19 cellular contexts compared by ENCODE assay signal in genomic region chr20:49951160-49951559, GRCh38. TPM values are rescaled to one million over a fixed set of nuclear protein-coding genes. Genes with fewer than 3 reads are reported as not detected.
DNase-seq lines count a peak whose midpoint lies in the region; ATAC-seq, FAIRE-seq and TF ChIP-seq lines count a peak whose summit lies in the region.
"Had no signal": no experiment of that assay in that cellular context is flagged by ENCODE, and none has a peak within 500 bp of the region (broad histone marks: within the 10 kb centered on the region; RNA-seq: fewer than 3 reads in every experiment).

No MANE protein-coding gene starts in this region.

- POLR2A ChIA-PET in AG04450 (lab: Yijun Ruan, JAX) = interaction anchor here (1.0 kb wide), 1 partner anchor 33 kb away, joined by 7 read pairs; no protein-coding TSS in a partner anchor
- POLR2A ChIA-PET in naive thymus-derived CD8-positive, alpha-beta T cell (lab: Charles Lee) = no interaction called here

- TF ChIP-seq CTCF in AG04450 (IDR thresholded peaks at IDR 0.05; ENCODE audit: low read depth, low read length) = no peak
- TF ChIP-seq CTCF in fibroblast of the aortic adventitia (IDR thresholded peaks at IDR 0.05; ENCODE audit: insufficient read depth, low read length) = no peak

- H3K27me3 ChIP-seq in AG04450 (ENCODE audit: control insufficient read depth, insufficient read depth, low read length) = no peaks in the 10 kb centered on the region
- H3K27me3 ChIP-seq in right cardiac atrium (ENCODE audit: control insufficient read depth, insufficient read depth) = no peaks in the 10 kb centered on the region
- H3K27me3 ChIP-seq: right lobe of liver, SJCRH30 had no signal

- no peaks in the 10 kb centered on the region for H3K9me3 Mint-ChIP-seq in activated naive CD8-positive, alpha-beta T cell treated with anti-CD3 and anti-CD28 coated beads, Interleukin-2, amount 50 U/mL, for 24 hours
- H3K9me3 Mint-ChIP-seq in naive thymus-derived CD8-positive, alpha-beta T cell = no peaks in the 10 kb centered on the region
- H3K9me3 Mint-ChIP-seq: CD8-positive, alpha-beta T cell; naive B cell had no signal

- no peak for FAIRE-seq in urothelium cell line (lab: Jason Lieb, UNC)

- WGBS in right cardiac atrium = 93% methylated on average over 4 of the region's 4 CpGs

- H3K9me3 ChIP-seq in AG04450 (ENCODE audit: control insufficient read depth, insufficient read depth, low read length) = no peaks in the 10 kb centered on the region
- no peaks in the 10 kb centered on the region for H3K9me3 ChIP-seq in right cardiac atrium (ENCODE audit: control insufficient read depth, low read length)
- H3K9me3 ChIP-seq: right lobe of liver, SJCRH30 had no signal

- ATAC-seq in activated naive CD8-positive, alpha-beta T cell treated with anti-CD3 and anti-CD28 coated beads, Interleukin-2, amount 50 U/mL, for 24 hours = peak; percentile 84
- no peak for ATAC-seq in naive thymus-derived CD8-positive, alpha-beta T cell
- ATAC-seq in GM21723 (IDR thresholded peaks at IDR 0.05; ENCODE audit: unreplicated experiment) (no peak), right cardiac atrium (no peak)
- ATAC-seq: CD8-positive, alpha-beta T cell; right lobe of liver had no signal

- peak overlapping the region; percentile 42 for H3K27ac ChIP-seq in AG04450 (ENCODE audit: low read depth, low read length)
- H3K27ac ChIP-seq in right cardiac atrium (ENCODE audit: low read length) = no peak overlapping the region
- H3K27ac ChIP-seq: coronary artery, right lobe of liver, SJCRH30, WERI-Rb-1 had no signal

- DNase-seq in AG04450 (ENCODE audit: low read depth, low spot score) (peak; percentile 48), GM04504 (ENCODE audit: low read depth) (peak; percentile 46), fibroblast of the aortic adventitia (ENCODE audit: low read depth) (peak; percentile 80), right cardiac atrium (no peak), urothelium cell line (ENCODE audit: low spot score) (no peak)
- no peak for DNase-seq in activated naive CD8-positive, alpha-beta T cell treated with anti-CD3 and anti-CD28 coated beads, Interleukin-2, amount 50 U/mL, for 24 hours
- DNase-seq in naive thymus-derived CD8-positive, alpha-beta T cell = no peak
- DNase-seq: activated effector memory CD4-positive, alpha-beta T cell treated with Interleukin-2 at 50 U/mL for 16 hours; CD8-positive, alpha-beta T cell; KG1; naive B cell; NCI-H187; NCI-H82; right lobe of liver; SJCRH30; substantia nigra; WERI-Rb-1 had no signal

- H3K4me3 ChIP-seq in AG04450 (ENCODE audit: low read depth, low read length) (no peak overlapping the region), fibroblast of the aortic adventitia (ENCODE audit: low read depth, low read length) (no peak overlapping the region), right cardiac atrium (ENCODE audit: low read length) (no peak overlapping the region)
- H3K4me3 ChIP-seq: coronary artery, right lobe of liver, SJCRH30 had no signal

- H3K27me3 Mint-ChIP-seq in activated naive CD8-positive, alpha-beta T cell treated with anti-CD3 and anti-CD28 coated beads, Interleukin-2, amount 50 U/mL, for 24 hours = no peaks in the 10 kb centered on the region
- H3K27me3 Mint-ChIP-seq in naive thymus-derived CD8-positive, alpha-beta T cell = no peaks in the 10 kb centered on the region
- H3K27me3 Mint-ChIP-seq: naive B cell had no signal

- CTCF ChIA-PET in AG04450 (lab: Charles Lee) = interaction anchor here (0.7 to 4.3 kb wide), 3 partner anchors 28 to 163 kb away, joined by 3 to 20 read pairs (median 13); no protein-coding TSS in a partner anchor

- H3K4me1 Mint-ChIP-seq in activated naive CD8-positive, alpha-beta T cell treated with anti-CD3 and anti-CD28 coated beads, Interleukin-2, amount 50 U/mL, for 24 hours = peaks cover 15% of the 10 kb centered on the region
- peaks cover 0 to 9% (median 7%) of the 10 kb centered on the region in 4 donors for H3K4me1 Mint-ChIP-seq in naive thymus-derived CD8-positive, alpha-beta T cell

- peaks cover 63% of the 10 kb centered on the region for H3K36me3 Mint-ChIP-seq in activated naive CD8-positive, alpha-beta T cell treated with anti-CD3 and anti-CD28 coated beads, Interleukin-2, amount 50 U/mL, for 24 hours (ENCODE audit: low read depth)
- peaks cover 7 to 85% (median 17%) of the 10 kb centered on the region in 3 donors for H3K36me3 Mint-ChIP-seq in naive thymus-derived CD8-positive, alpha-beta T cell

- no peak overlapping the region for H3K4me3 Mint-ChIP-seq in activated naive CD8-positive, alpha-beta T cell treated with anti-CD3 and anti-CD28 coated beads, Interleukin-2, amount 50 U/mL, for 24 hours
- no peak overlapping the region for H3K4me3 Mint-ChIP-seq in naive thymus-derived CD8-positive, alpha-beta T cell
- H3K4me3 Mint-ChIP-seq: CD8-positive, alpha-beta T cell had no signal

- intact Hi-C loops in right cardiac atrium (cut with DNase I) = no loop called here

- H3K27ac Mint-ChIP-seq in activated naive CD8-positive, alpha-beta T cell treated with anti-CD3 and anti-CD28 coated beads, Interleukin-2, amount 50 U/mL, for 24 hours = peak overlapping the region; percentile 56
- no peak overlapping the region for H3K27ac Mint-ChIP-seq in naive thymus-derived CD8-positive, alpha-beta T cell
- H3K27ac Mint-ChIP-seq: CD8-positive, alpha-beta T cell had no signal

- no peaks in the 10 kb centered on the region for H3K4me1 ChIP-seq in right cardiac atrium (ENCODE audit: control insufficient read depth, insufficient read depth, low read length)
- H3K4me1 ChIP-seq: right lobe of liver, SJCRH30 had no signal

RNA-seq across cellular contexts. Expression of gene RNF114, which starts 15.0 kb away (rescaled TPM):
- polyA plus RNA-seq in AG04450 (2011; rRNA removed) (69.6 and 87.4 TPM in 2 replicates), right cardiac atrium (42.8 TPM)
- 61.3 and 72.9 TPM in 2 replicates for polyA minus RNA-seq in AG04450 (2011; rRNA and poly(A)+ RNA removed)
- total RNA-seq in fibroblast of the aortic adventitia (ENCODE audit: low replicate concordance) (56.4 and 114 TPM in 2 replicates), right cardiac atrium (10 to 100 TPM; 44.0 to 50.0 (median 47.1) TPM)
- total RNA-seq in naive thymus-derived CD8-positive, alpha-beta T cell = 100 to 1,000 TPM; 104 to 105 TPM
- 100 to 1,000 TPM; 123 to 133 (median 123) TPM for polyA plus RNA-seq in naive thymus-derived CD8-positive, alpha-beta T cell

RNA-seq across cellular contexts. Expression of gene SNAI1, which starts 31.6 kb away (rescaled TPM):
- polyA plus RNA-seq in AG04450 (2011; rRNA removed) (2.3 and 3.5 TPM in 2 replicates), right cardiac atrium (8.4 TPM)
- polyA minus RNA-seq in AG04450 (2011; rRNA and poly(A)+ RNA removed) = 1.7 and 3.2 TPM in 2 replicates
- total RNA-seq in fibroblast of the aortic adventitia (ENCODE audit: low replicate concordance) (1.1 and 2.7 TPM in 2 replicates), right cardiac atrium (1 to 10 TPM; 2.9 to 6.0 (median 3.4) TPM)
- total RNA-seq in naive thymus-derived CD8-positive, alpha-beta T cell = 1 to 10 TPM in 1 of 2 experiments, under 1 TPM in 1; 0.82 to 1.5 TPM
- polyA plus RNA-seq in naive thymus-derived CD8-positive, alpha-beta T cell = under 1 TPM in 2 of 3 donors, not detected in 1; 0.25 to 0.64 TPM

RNA-seq across cellular contexts. Expression of gene SPATA2, which starts 35.8 kb away (rescaled TPM):
- polyA plus RNA-seq in AG04450 (2011; rRNA removed) = 4.3 and 4.7 TPM in 2 replicates
- 4.5 and 5.2 TPM in 2 replicates for polyA minus RNA-seq in AG04450 (2011; rRNA and poly(A)+ RNA removed)
- 1.5 and 3.4 TPM in 2 replicates for total RNA-seq in fibroblast of the aortic adventitia (ENCODE audit: low replicate concordance)
- 1 to 10 TPM; 8.0 to 9.0 TPM for total RNA-seq in naive thymus-derived CD8-positive, alpha-beta T cell
- 1 to 10 TPM; 1.7 to 5.7 (median 2.0) TPM for polyA plus RNA-seq in naive thymus-derived CD8-positive, alpha-beta T cell
- total RNA-seq in right cardiac atrium = 1 to 10 TPM; 6.4 to 8.2 (median 7.1) TPM
- 5.5 TPM for polyA plus RNA-seq in right cardiac atrium

Comparison
In these comparisons a context has a peak if more than half of its experiments do, and no peak if none do; other contexts are left out.
1. DNase-seq: peak in AG04450 (single experiment), GM04504 (single experiment) and fibroblast of the aortic adventitia (single experiment); none in activated naive CD8-positive, alpha-beta T cell treated with anti-CD3 and anti-CD28 coated beads, Interleukin-2, amount 50 U/mL, for 24 hours (single experiment), naive thymus-derived CD8-positive, alpha-beta T cell (0 of 10), right cardiac atrium (0 of 3) and urothelium cell line (single experiment).